8 cellular contexts compared by ENCODE assay signal in the genomic region with DNA sequence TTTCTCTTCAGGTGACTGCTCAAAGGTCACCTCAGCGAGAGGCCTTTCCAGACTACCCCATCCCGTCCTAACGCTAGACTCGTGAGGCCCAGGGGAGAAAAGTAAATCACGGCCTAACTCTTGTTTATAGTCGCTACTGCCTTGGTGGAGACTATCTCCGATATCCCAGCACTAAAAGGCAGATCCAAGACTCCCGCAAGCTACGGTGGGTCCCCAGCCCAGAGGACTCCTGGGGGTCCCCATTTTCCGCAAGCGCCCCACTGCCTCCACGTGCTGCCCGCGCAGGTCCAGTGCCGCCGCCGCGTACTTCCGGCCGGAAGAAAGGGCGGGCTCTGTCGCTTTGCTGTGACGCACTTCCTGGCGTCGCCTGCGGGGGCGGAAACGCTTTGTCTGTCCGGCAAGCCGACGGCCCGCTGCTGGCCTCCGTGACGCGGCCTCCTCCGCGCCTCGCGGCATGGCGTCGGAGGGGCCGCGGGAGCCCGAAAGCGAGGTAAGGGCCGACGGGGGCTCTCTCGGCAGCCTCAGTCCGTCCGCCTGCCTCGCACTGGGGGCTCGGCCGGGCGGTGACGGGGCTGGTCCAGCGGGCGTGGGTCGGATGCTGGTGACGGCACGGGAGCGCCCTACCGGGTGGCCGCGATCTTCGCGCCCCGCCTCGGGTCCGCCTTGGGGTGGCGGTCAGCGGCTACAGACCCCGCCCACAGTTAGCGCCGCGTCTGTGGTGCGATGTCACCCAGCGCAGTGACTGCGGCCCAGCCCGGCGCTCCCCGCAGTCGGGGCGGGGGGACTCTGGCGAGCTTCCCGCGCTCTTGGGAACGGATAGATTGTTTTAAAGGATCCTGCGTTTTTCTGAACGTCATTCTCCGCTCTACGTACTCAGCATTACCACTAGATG. TPM values are rescaled to one million over a fixed set of nuclear protein-coding genes. Genes with fewer than 3 reads are reported as not detected.
DNase-seq lines count a peak whose midpoint lies in the region; ATAC-seq and TF ChIP-seq lines count a peak whose summit lies in the region.

A gene with protein sequence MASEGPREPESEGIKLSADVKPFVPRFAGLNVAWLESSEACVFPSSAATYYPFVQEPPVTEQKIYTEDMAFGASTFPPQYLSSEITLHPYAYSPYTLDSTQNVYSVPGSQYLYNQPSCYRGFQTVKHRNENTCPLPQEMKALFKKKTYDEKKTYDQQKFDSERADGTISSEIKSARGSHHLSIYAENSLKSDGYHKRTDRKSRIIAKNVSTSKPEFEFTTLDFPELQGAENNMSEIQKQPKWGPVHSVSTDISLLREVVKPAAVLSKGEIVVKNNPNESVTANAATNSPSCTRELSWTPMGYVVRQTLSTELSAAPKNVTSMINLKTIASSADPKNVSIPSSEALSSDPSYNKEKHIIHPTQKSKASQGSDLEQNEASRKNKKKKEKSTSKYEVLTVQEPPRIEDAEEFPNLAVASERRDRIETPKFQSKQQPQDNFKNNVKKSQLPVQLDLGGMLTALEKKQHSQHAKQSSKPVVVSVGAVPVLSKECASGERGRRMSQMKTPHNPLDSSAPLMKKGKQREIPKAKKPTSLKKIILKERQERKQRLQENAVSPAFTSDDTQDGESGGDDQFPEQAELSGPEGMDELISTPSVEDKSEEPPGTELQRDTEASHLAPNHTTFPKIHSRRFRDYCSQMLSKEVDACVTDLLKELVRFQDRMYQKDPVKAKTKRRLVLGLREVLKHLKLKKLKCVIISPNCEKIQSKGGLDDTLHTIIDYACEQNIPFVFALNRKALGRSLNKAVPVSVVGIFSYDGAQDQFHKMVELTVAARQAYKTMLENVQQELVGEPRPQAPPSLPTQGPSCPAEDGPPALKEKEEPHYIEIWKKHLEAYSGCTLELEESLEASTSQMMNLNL (plus strand): TSS at position 378 of the 892 bp plus-strand sequence. CDS start 77 bp downstream, at position 455.

- TF ChIP-seq CTCF in GM10248 (IDR thresholded peaks at IDR 0.05; ENCODE audit: control extremely low read depth, extremely low read depth, low read depth, missing control alignments): peak; percentile 56
- peak; percentile 74 for TF ChIP-seq CTCF in NB4 (IDR thresholded peaks at IDR 0.05; ENCODE audit: low read depth, low read length)
- peak in 3 of 4 experiments; percentile 61 to 75 (median 64) for TF ChIP-seq CTCF in gastroesophageal sphincter (IDR thresholded peaks at IDR 0.05)

- H3K27ac ChIP-seq in SK-N-MC (peak within 1 kb of the TSS; percentile 99), gastroesophageal sphincter (peak within 1 kb of the TSS; percentile 90 to 99 (median 96))

- H3K27ac Mint-ChIP-seq in activated naive CD4-positive, alpha-beta T cell treated with anti-CD3 and anti-CD28 coated beads, Interleukin-2, amount 10 ng/mL, durations not matched to agents 7 days and 5 days: peak within 1 kb of the TSS; percentile 99

- H3K27me3 ChIP-seq in gastroesophageal sphincter: no peaks in the 10 kb centered on the region

- no peaks in the 10 kb centered on the region for H3K9me3 ChIP-seq in SK-N-MC (ENCODE audit: low read depth, low read length)
- H3K9me3 ChIP-seq in gastroesophageal sphincter: no peaks in the 10 kb centered on the region

- CTCF ChIA-PET in GM10248 (lab: Yijun Ruan, JAX): interaction anchor here (0.6 to 1.0 kb wide), 7 partner anchors 8 to 230 kb away, joined by 3 to 6 read pairs (median 4); no protein-coding TSS in a partner anchor
- CTCF ChIA-PET in activated naive CD4-positive, alpha-beta T cell treated with anti-CD3 and anti-CD28 coated beads, Interleukin-2, amount 10 ng/mL, durations not matched to agents 7 days and 5 days (lab: Charles Lee): interaction anchor here (0.7 to 0.9 kb wide), 2 partner anchors 205 to 219 kb away, joined by 3 read pairs; no protein-coding TSS in a partner anchor

- H3K36me3 ChIP-seq in SK-N-MC (ENCODE audit: insufficient read depth, low read length) (peaks cover 55% of the 10 kb centered on the region), gastroesophageal sphincter (peaks cover 0 to 7% of the 10 kb centered on the region in 2 donors)

- no peaks in the 10 kb centered on the region for H3K27me3 Mint-ChIP-seq in activated naive CD4-positive, alpha-beta T cell treated with anti-CD3 and anti-CD28 coated beads, Interleukin-2, amount 10 ng/mL, durations not matched to agents 7 days and 5 days

- H3K4me3 Mint-ChIP-seq in activated naive CD4-positive, alpha-beta T cell treated with anti-CD3 and anti-CD28 coated beads, Interleukin-2, amount 10 ng/mL, durations not matched to agents 7 days and 5 days: peak within 1 kb of the TSS; percentile 87

- peaks cover 69% of the 10 kb centered on the region for H3K36me3 Mint-ChIP-seq in activated naive CD4-positive, alpha-beta T cell treated with anti-CD3 and anti-CD28 coated beads, Interleukin-2, amount 10 ng/mL, durations not matched to agents 7 days and 5 days

- H3K9me3 Mint-ChIP-seq in activated naive CD4-positive, alpha-beta T cell treated with anti-CD3 and anti-CD28 coated beads, Interleukin-2, amount 10 ng/mL, durations not matched to agents 7 days and 5 days: no peaks in the 10 kb centered on the region

- peaks cover 5 to 54% (median 7%) of the 10 kb centered on the region in 3 donors for H3K4me1 ChIP-seq in gastroesophageal sphincter

- TF ChIP-seq POLR2A in NB4 (IDR thresholded peaks at IDR 0.05; ENCODE audit: extremely low read depth, insufficient read length): peak; percentile 86
- TF ChIP-seq POLR2A in gastroesophageal sphincter (IDR thresholded peaks at IDR 0.05): peak; percentile 98

- POLR2A ChIA-PET in GM10248 (lab: Yijun Ruan, JAX): interaction anchor here (0.7 to 1.0 kb wide), 2 partner anchors 8 to 49 kb away, joined by 3 to 4 read pairs; no protein-coding TSS in a partner anchor

- peak within 1 kb of the TSS; percentile 96 for H3K9ac ChIP-seq in SK-N-MC (ENCODE audit: insufficient read length)

- ATAC-seq in HG02571 (IDR thresholded peaks at IDR 0.05; ENCODE audit: unreplicated experiment): peak; percentile 89
- peak; percentile 99 for ATAC-seq in gastroesophageal sphincter

- DNase-seq in GM10248 (ENCODE audit: extremely low spot score) (peak; percentile 91), NB4 (ENCODE audit: low read depth) (peak; percentile 97), SK-N-MC (ENCODE audit: low read depth, low spot score) (peak; percentile 94), non-pigmented ciliary epithelial cell (ENCODE audit: low read depth) (peak; percentile 83), superior temporal gyrus (ENCODE audit: extremely low spot score) (peak; percentile 95)
- DNase-seq in activated naive CD4-positive, alpha-beta T cell treated with anti-CD3 and anti-CD28 coated beads, Interleukin-2, amount 10 ng/mL, durations not matched to agents 7 days and 5 days: peak; percentile 94

- peak; percentile 60 for TF ChIP-seq EP300 in gastroesophageal sphincter (IDR thresholded peaks at IDR 0.05)

- H3K4me1 Mint-ChIP-seq in activated naive CD4-positive, alpha-beta T cell treated with anti-CD3 and anti-CD28 coated beads, Interleukin-2, amount 10 ng/mL, durations not matched to agents 7 days and 5 days: peaks cover 86% of the 10 kb centered on the region

- peak within 1 kb of the TSS; percentile 86 for H3K4me3 ChIP-seq in NB4 (ENCODE audit: low read depth, low read length)
- peak within 1 kb of the TSS; percentile 91 for H3K4me3 ChIP-seq in SK-N-MC
- peak within 1 kb of the TSS; percentile 43 to 67 for H3K4me3 ChIP-seq in gastroesophageal sphincter

- 0% methylated on average over 9 of the region's 91 CpGs; no CpG with 5 or more reads in 1 of the 2 donors for WGBS in gastroesophageal sphincter (ENCODE audit: low coverage in 1 of 2), 2 donors

RNA-seq across cellular contexts. Expression of the gene that starts here (rescaled TPM):
- 10 to 100 TPM; 23.3 to 49.5 (median 33.4) TPM for total RNA-seq in gastroesophageal sphincter

Comparison
In these comparisons a context has a peak if more than half of its experiments do, and no peak if none do; other contexts are left out.
1. Peak in every context shown above with its lines: DNase-seq, ATAC-seq, H3K4me3 ChIP-seq and H3K27ac ChIP-seq.